ENCODE assay signal across 11 cellular contexts in genomic region chr19:18488403-18488723, GRCh38. TPM values are rescaled to one million over a fixed set of nuclear protein-coding genes. Genes with fewer than 3 reads are reported as not detected.
DNase-seq lines count a peak whose midpoint lies in the region; ATAC-seq and TF ChIP-seq lines count a peak whose summit lies in the region.
"Had no signal": no experiment of that assay in that cellular context is flagged by ENCODE, and none has a peak within 500 bp of the region (broad histone marks: within the 10 kb centered on the region; RNA-seq: fewer than 3 reads in every experiment).

No MANE protein-coding gene starts in this region.

- H3K27me3 ChIP-seq in right cardiac atrium (ENCODE audit: control insufficient read depth, insufficient read depth), result no peaks in the 10 kb centered on the region
- no peaks in the 10 kb centered on the region for H3K27me3 ChIP-seq in thoracic aorta (replicated peaks; ENCODE audit: insufficient read depth)
- H3K27me3 ChIP-seq: uterus had no signal

- no peaks in the 10 kb centered on the region for H3K36me3 Mint-ChIP-seq in activated CD4-positive, alpha-beta T cell treated with anti-CD3 and anti-CD28 coated beads, Interleukin-2, amount 10 ng/mL, durations not matched to agents 7 days and 5 days (ENCODE audit: low read depth)
- H3K36me3 Mint-ChIP-seq: CD4-positive, CD25-positive, alpha-beta regulatory T cell had no signal

- no peak for DNase-seq in activated CD4-positive, alpha-beta T cell treated with anti-CD3 and anti-CD28 coated beads, Interleukin-2, amount 10 ng/mL, durations not matched to agents 7 days and 5 days
- DNase-seq in activated CD4-positive, alpha-beta T cell treated with anti-CD3 and anti-CD28 coated beads for 4 hours, result no peak
- DNase-seq in astrocyte of the hippocampus (ENCODE audit: low read depth, low spot score) (peak; percentile 60), right cardiac atrium (no peak), thoracic aorta (ENCODE audit: low spot score) (no peak), SKM-1 (lab: John Stamatoyannopoulos, UW; ENCODE audit: unreplicated experiment) (no peak)
- DNase-seq: activated T-cell treated with anti-CD3 and anti-CD28 coated beads, Interleukin-2, amount 50 U/mL, for 72 hours; CD4-positive, CD25-positive, alpha-beta regulatory T cell; uterus had no signal

- intact Hi-C loops in right cardiac atrium (cut with DNase I), result no loop called here

- H3K27ac Mint-ChIP-seq in activated CD4-positive, alpha-beta T cell treated with anti-CD3 and anti-CD28 coated beads, Interleukin-2, amount 10 ng/mL, durations not matched to agents 7 days and 5 days, result peak overlapping the region; percentile 46
- H3K27ac Mint-ChIP-seq: activated T-cell treated with anti-CD3 and anti-CD28 coated beads, Interleukin-2, amount 50 U/mL, for 72 hours had no signal

- no peaks in the 10 kb centered on the region for H3K9me3 ChIP-seq in right cardiac atrium (ENCODE audit: control insufficient read depth, low read length)
- H3K9me3 ChIP-seq in thoracic aorta, result no peaks in the 10 kb centered on the region
- H3K9me3 ChIP-seq: uterus had no signal

- no peaks in the 10 kb centered on the region for H3K27me3 Mint-ChIP-seq in activated CD4-positive, alpha-beta T cell treated with anti-CD3 and anti-CD28 coated beads, Interleukin-2, amount 10 ng/mL, durations not matched to agents 7 days and 5 days
- H3K27me3 Mint-ChIP-seq: CD4-positive, CD25-positive, alpha-beta regulatory T cell had no signal

- peak in 1 of 2 donors; percentile 4 for ATAC-seq in right cardiac atrium
- no peak for ATAC-seq in thoracic aorta (ENCODE audit: insufficient number of reproducible peaks, low FRiP score, low read depth)
- no peak for ATAC-seq in GM18907 (IDR thresholded peaks at IDR 0.05; ENCODE audit: unreplicated experiment)
- no peak for ATAC-seq in GM18861 (IDR thresholded peaks at IDR 0.05; ENCODE audit: unreplicated experiment)

- peak overlapping the region; percentile 5 for H3K27ac ChIP-seq in right cardiac atrium (ENCODE audit: low read length)
- H3K27ac ChIP-seq in thoracic aorta, result no peak overlapping the region

- H3K4me3 Mint-ChIP-seq in activated CD4-positive, alpha-beta T cell treated with anti-CD3 and anti-CD28 coated beads, Interleukin-2, amount 10 ng/mL, durations not matched to agents 7 days and 5 days, result no peak overlapping the region
- H3K4me3 Mint-ChIP-seq: activated T-cell treated with anti-CD3 and anti-CD28 coated beads, Interleukin-2, amount 50 U/mL, for 72 hours; CD4-positive, CD25-positive, alpha-beta regulatory T cell had no signal

- TF ChIP-seq CTCF in thoracic aorta (IDR thresholded peaks at IDR 0.05), result peak; percentile 41

- POLR2A ChIA-PET in activated CD4-positive, alpha-beta T cell treated with anti-CD3 and anti-CD28 coated beads, Interleukin-2, amount 10 ng/mL, durations not matched to agents 7 days and 5 days (lab: Charles Lee), result no interaction called here

- no peaks in the 10 kb centered on the region for H3K9me3 Mint-ChIP-seq in activated CD4-positive, alpha-beta T cell treated with anti-CD3 and anti-CD28 coated beads, Interleukin-2, amount 10 ng/mL, durations not matched to agents 7 days and 5 days
- H3K9me3 Mint-ChIP-seq: activated T-cell treated with anti-CD3 and anti-CD28 coated beads, Interleukin-2, amount 50 U/mL, for 72 hours; CD4-positive, CD25-positive, alpha-beta regulatory T cell had no signal

- H3K4me1 ChIP-seq in right cardiac atrium (ENCODE audit: control insufficient read depth, insufficient read depth, low read length) (peaks cover 40% of the 10 kb centered on the region), thoracic aorta (ENCODE audit: control insufficient read depth in 1 of 2, low read depth in 2 of 2) (peaks cover 50 to 72% of the 10 kb centered on the region in 2 donors)

- peaks cover 20% of the 10 kb centered on the region for H3K4me1 Mint-ChIP-seq in activated CD4-positive, alpha-beta T cell treated with anti-CD3 and anti-CD28 coated beads, Interleukin-2, amount 10 ng/mL, durations not matched to agents 7 days and 5 days

- H3K4me3 ChIP-seq in right cardiac atrium (ENCODE audit: low read length) (no peak overlapping the region), thoracic aorta (no peak overlapping the region)
- H3K4me3 ChIP-seq: uterus had no signal

- no peaks in the 10 kb centered on the region for H3K36me3 ChIP-seq in thoracic aorta
- H3K36me3 ChIP-seq: uterus had no signal

- 87% methylated on average over 6 of the region's 6 CpGs for WGBS in right cardiac atrium

- CTCF ChIA-PET in activated CD4-positive, alpha-beta T cell treated with anti-CD3 and anti-CD28 coated beads, Interleukin-2, amount 10 ng/mL, durations not matched to agents 7 days and 5 days (lab: Charles Lee), result interaction anchor here (0.6 to 2.4 kb wide), 4 partner anchors 11 to 248 kb away, joined by 3 to 8 read pairs (median 4); no protein-coding TSS in a partner anchor

RNA-seq across cellular contexts. Expression of gene ELL, which starts 33.5 kb away (rescaled TPM):
- 10 to 100 TPM; 20.3 to 20.9 TPM for total RNA-seq in activated CD4-positive, alpha-beta T cell treated with anti-CD3 and anti-CD28 coated beads, Interleukin-2, amount 10 ng/mL, durations not matched to agents 7 days and 5 days
- 10 to 100 TPM; 12.6 to 19.0 (median 14.0) TPM for total RNA-seq in right cardiac atrium
- 9.3 TPM for polyA plus RNA-seq in right cardiac atrium
- total RNA-seq in thoracic aorta, result 10 to 100 TPM; 28.3 to 35.0 TPM

RNA-seq across cellular contexts. Expression of gene ISYNA1, which starts 50.4 kb away (rescaled TPM):
- total RNA-seq in activated CD4-positive, alpha-beta T cell treated with anti-CD3 and anti-CD28 coated beads, Interleukin-2, amount 10 ng/mL, durations not matched to agents 7 days and 5 days, result 10 to 100 TPM; 10.7 to 12.1 TPM
- total RNA-seq in right cardiac atrium, result 10 to 100 TPM; 36.9 to 55.4 (median 45.3) TPM
- 50.7 TPM for polyA plus RNA-seq in right cardiac atrium
- total RNA-seq in thoracic aorta, result 100 to 1,000 TPM in 1 of 2 donors, 10 to 100 TPM in 1; 60.9 to 143 TPM

RNA-seq across cellular contexts. Expression of gene FKBP8, which starts 55.0 kb away (rescaled TPM):
- 100 to 1,000 TPM; 185 to 206 TPM for total RNA-seq in activated CD4-positive, alpha-beta T cell treated with anti-CD3 and anti-CD28 coated beads, Interleukin-2, amount 10 ng/mL, durations not matched to agents 7 days and 5 days
- 100 to 1,000 TPM; 204 to 236 (median 213) TPM for total RNA-seq in right cardiac atrium
- polyA plus RNA-seq in right cardiac atrium, result 285 TPM
- total RNA-seq in thoracic aorta, result 100 to 1,000 TPM; 237 to 446 TPM
